Comparison of ENCODE assay signal across 8 cellular contexts in genomic region chr11:122592641-122593040, GRCh38.
"Had no signal": no experiment of that assay in that cellular context is flagged by ENCODE, and none has a peak within 500 bp of the region (broad histone marks: within the 10 kb centered on the region; RNA-seq: fewer than 3 reads in every experiment).

No MANE protein-coding gene starts in this region.

- H3K4me3 ChIP-seq: K562 had no signal

- H3K9ac ChIP-seq: KMS-11 had no signal

- H3K27ac Mint-ChIP-seq: IgD-negative memory B cell had no signal

- H3K27ac ChIP-seq: HL-60, KMS-11 had no signal

- H3K4me3 Mint-ChIP-seq: IgD-negative memory B cell had no signal

- H3K4me2 ChIP-seq: KMS-11 had no signal

- ATAC-seq: HepG2, K562 had no signal

- H3K36me3 Mint-ChIP-seq: IgD-negative memory B cell had no signal

- DNase-seq: IMR-90, KBM-7, KG1 had no signal

- H3K4me1 Mint-ChIP-seq: IgD-negative memory B cell had no signal
